In the genomic region with DNA sequence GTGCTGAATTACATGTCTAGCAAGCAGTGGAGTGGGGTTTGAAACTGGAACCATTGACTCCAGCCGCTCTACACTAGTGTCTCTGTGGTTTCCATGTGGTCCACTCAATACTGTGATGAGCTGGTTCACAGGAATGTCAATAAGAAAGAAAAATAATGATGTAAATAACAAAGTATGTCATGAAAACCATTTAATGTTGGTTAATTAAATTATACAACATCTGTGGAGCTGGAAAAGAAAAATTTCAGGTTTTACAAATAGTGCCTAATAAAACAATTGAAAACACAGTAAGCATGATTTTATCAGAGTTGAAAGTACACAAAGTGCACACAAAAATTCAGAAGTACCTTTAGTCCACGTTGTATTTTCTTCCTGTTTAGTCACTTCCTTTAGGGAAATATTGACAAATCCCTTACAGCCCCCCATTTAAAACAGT, we compare ENCODE assay signal across 12 cellular contexts. TPM values are rescaled to one million over a fixed set of nuclear protein-coding genes. Genes with fewer than 3 reads are reported as not detected.
DNase-seq lines count a peak whose midpoint lies in the region; ATAC-seq and TF ChIP-seq lines count a peak whose summit lies in the region.
"Had no signal": no experiment of that assay in that cellular context is flagged by ENCODE, and none has a peak within 500 bp of the region (broad histone marks: within the 10 kb centered on the region; RNA-seq: fewer than 3 reads in every experiment).

No MANE protein-coding gene starts in this region.

- no peak for ATAC-seq in GM21737 (IDR thresholded peaks at IDR 0.05; ENCODE audit: unreplicated experiment)
- ATAC-seq in left cardiac atrium, result no peak

- peaks cover 0 to 6% (median 0%) of the 10 kb centered on the region in 3 donors for H3K27me3 Mint-ChIP-seq in CD14-positive monocyte (ENCODE audit: low read depth in 3 of 3)

- H3K4me1 ChIP-seq in muscle layer of duodenum (ENCODE audit: control insufficient read depth in 1 of 2, insufficient read depth in 2 of 2, low read length in 2 of 2), result no peaks in the 10 kb centered on the region
- H3K4me1 ChIP-seq: esophagus squamous epithelium had no signal

- H3K27ac ChIP-seq in caudate nucleus (ENCODE audit: low read depth, low read length) (peak overlapping the region; percentile 42), muscle layer of duodenum (ENCODE audit: low read length) (peak overlapping the region; percentile 15)
- H3K27ac ChIP-seq: esophagus squamous epithelium, SK-N-MC had no signal

- peak overlapping the region in 1 of 2 donors; percentile 63 for H3K4me3 Mint-ChIP-seq in CD14-positive monocyte
- H3K4me3 Mint-ChIP-seq: activated T-helper 1 cell treated with anti-CD3 and anti-CD28 coated beads, Interleukin-12 subunit alpha, Interleukin-12 subunit beta, Interleukin-2, Interleukin-4 antibody, amounts not matched to agents 30 ng/mL and 10 ng/mL and 1 ng/mL, durations not matched to agents 14 hours and 24 hours and 36 hours; natural killer cell had no signal

- intact Hi-C loops in CD14-positive monocyte (cut with micrococcal nuclease), result no loop called here
- intact Hi-C loops in left cardiac atrium (cut with DNase I), result no loop called here

- H3K36me3 Mint-ChIP-seq in CD14-positive monocyte, result no peaks in the 10 kb centered on the region
- H3K36me3 Mint-ChIP-seq: natural killer cell had no signal

- H3K9me3 ChIP-seq in muscle layer of duodenum (ENCODE audit: control insufficient read depth in 1 of 2, low read length in 2 of 2), result no peaks in the 10 kb centered on the region
- H3K9me3 ChIP-seq: esophagus squamous epithelium had no signal

- no peak overlapping the region for H3K4me3 ChIP-seq in muscle layer of duodenum (ENCODE audit: low read depth in 1 of 2, low read length in 2 of 2)
- H3K4me3 ChIP-seq: esophagus squamous epithelium, SK-N-MC had no signal

- H3K27me3 ChIP-seq in muscle layer of duodenum (ENCODE audit: low read depth, low read length), result no peaks in the 10 kb centered on the region

- TF ChIP-seq CTCF in CD14-positive monocyte (IDR thresholded peaks at IDR 0.05), result no peak

- peaks cover 23% of the 10 kb centered on the region for H3K4me1 Mint-ChIP-seq in CD14-positive monocyte
- H3K4me1 Mint-ChIP-seq: natural killer cell had no signal

- DNase-seq in CD14-positive monocyte (ENCODE audit: low spot score) (no peak), M059J (ENCODE audit: low read depth) (peak; percentile 96), caudate nucleus (lab: John Stamatoyannopoulos, UW) (no peak), left cardiac atrium (no peak), NCI-H524 treated with DMSO at 0.1 percent for 48 hours (lab: John Stamatoyannopoulos, UW) (no peak), NCI-H2196 treated with DMSO at 0.1 percent for 48 hours (lab: John Stamatoyannopoulos, UW; ENCODE audit: unreplicated experiment) (no peak)
- DNase-seq: esophagus squamous epithelium, natural killer cell had no signal

- H3K27ac Mint-ChIP-seq in CD14-positive monocyte, result peak overlapping the region; percentile 94 to 98 (median 95)
- H3K27ac Mint-ChIP-seq: natural killer cell had no signal

- H3K36me3 ChIP-seq in muscle layer of duodenum (ENCODE audit: control insufficient read depth in 1 of 2, insufficient read depth in 2 of 2, low read length in 2 of 2), result no peaks in the 10 kb centered on the region
- H3K36me3 ChIP-seq: esophagus squamous epithelium had no signal

- peaks cover 0 to 17% (median 3%) of the 10 kb centered on the region in 7 donors for H3K9me3 Mint-ChIP-seq in CD14-positive monocyte
- H3K9me3 Mint-ChIP-seq: natural killer cell had no signal

RNA-seq across cellular contexts. Expression of gene NAMPT, which starts 28.7 kb away (rescaled TPM):
- polyA plus RNA-seq in CD14-positive monocyte, result 100 to 1,000 TPM in 1 of 2 donors, 10 to 100 TPM in 1; 71.3 to 133 TPM
- total RNA-seq in M059J (2014; rRNA removed; shearing (Covaris generic)), result 204 and 300 TPM in 2 replicates
- total RNA-seq in left cardiac atrium, result 100 to 1,000 TPM; 126 to 319 TPM
